1 cellular context compared by ENCODE assay signal in the genomic region with DNA sequence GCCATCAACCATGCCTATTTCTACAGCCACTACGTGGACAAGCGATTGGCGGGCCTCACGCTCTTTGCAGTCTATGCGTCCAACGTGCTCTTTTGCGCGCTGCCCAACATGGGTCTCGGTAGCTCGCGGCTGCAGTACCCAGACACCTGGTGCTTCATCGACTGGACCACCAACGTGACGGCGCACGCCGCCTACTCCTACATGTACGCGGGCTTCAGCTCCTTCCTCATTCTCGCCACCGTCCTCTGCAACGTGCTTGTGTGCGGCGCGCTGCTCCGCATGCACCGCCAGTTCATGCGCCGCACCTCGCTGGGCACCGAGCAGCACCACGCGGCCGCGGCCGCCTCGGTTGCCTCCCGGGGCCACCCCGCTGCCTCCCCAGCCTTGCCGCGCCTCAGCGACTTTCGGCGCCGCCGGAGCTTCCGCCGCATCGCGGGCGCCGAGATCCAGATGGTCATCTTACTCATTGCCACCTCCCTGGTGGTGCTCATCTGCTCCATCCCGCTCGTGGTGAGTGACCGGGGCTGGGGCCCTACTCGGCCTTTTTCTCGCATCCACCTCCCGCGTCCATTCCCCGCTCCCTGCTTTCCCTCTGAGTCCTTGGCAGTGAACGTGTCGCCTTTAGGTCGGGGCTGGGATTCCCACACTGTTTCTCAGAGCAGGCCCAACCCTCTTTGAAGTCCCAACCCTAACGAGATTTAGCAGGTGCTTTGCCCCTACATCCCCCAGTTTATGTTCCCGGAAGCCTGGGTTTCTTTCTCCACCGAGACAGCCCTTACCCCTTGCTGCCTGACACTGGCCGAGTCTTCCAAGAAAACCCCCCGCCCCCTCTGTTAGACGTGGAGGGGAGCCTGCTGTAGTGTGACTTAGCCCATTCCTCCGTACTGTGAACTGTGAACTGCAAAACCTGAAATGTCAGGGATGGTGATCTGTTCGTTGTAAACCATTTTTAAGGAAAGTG.
TF ChIP-seq lines count a peak whose summit lies in the region.

No MANE protein-coding gene starts in this region.

TF ChIP-seq in IMR-90, 13 proteins besides CTCF, POLR2A, EP300 and RAD21 (continued from another document):
- TF ChIP-seq RCOR1 (IDR thresholded peaks at IDR 0.05; ENCODE audit: insufficient replicate concordance, low read length): no peak
- no peak for TF ChIP-seq MAFK (IDR thresholded peaks at IDR 0.05; ENCODE audit: low read depth, low read length)
TF ChIP-seq in IMR-90: peak in this region for 1.
